Comparison of ENCODE assay signal across 17 cellular contexts in the genomic region with DNA sequence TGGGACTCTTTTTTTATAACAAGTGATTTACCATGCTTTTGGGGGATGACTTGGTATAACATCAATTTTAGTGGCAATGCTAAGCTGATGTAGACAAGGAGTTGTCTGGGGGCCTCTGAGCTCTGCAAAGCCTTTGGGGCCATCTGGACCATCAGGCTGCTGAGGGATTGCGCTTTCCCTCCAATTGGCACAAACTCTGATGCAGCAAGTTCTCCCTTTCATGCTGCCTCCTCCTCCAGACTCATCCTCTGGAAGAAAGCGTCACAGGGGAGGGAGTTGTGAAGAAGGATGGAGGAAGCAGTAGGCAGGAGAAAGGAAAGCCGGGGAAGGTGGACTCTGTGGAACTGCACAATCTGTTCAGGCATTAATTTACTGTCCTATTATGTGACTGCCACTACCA.
DNase-seq lines count a peak whose midpoint lies in the region; ATAC-seq and TF ChIP-seq lines count a peak whose summit lies in the region.
"Had no signal": no experiment of that assay in that cellular context is flagged by ENCODE, and none has a peak within 500 bp of the region (broad histone marks: within the 10 kb centered on the region; RNA-seq: fewer than 3 reads in every experiment).

No MANE protein-coding gene starts in this region.

- H3K4me3 Mint-ChIP-seq in stimulated activated naive CD8-positive, alpha-beta T cell treated with anti-CD3 and anti-CD28 coated beads, Interleukin-15, amount 100 ng/mL, for 72 hours = no peak overlapping the region
- H3K4me3 Mint-ChIP-seq: B cell; CD14-positive monocyte; CD4-positive, alpha-beta T cell; CD8-positive, alpha-beta memory T cell; HFFc6 had no signal

- peak overlapping the region; percentile 20; the same call in 1 of the 2 replicates for H3K27ac ChIP-seq in C4-2B
- H3K27ac ChIP-seq: 22Rv1, BLaER1 had no signal

- DNase-seq in DMS 273 (lab: John Stamatoyannopoulos, UW; ENCODE audit: unreplicated experiment) (peak; percentile 3), DMS 273 treated with DMSO at 0.1 percent for 48 hours (lab: John Stamatoyannopoulos, UW) (no peak), middle frontal gyrus (ENCODE audit: extremely low spot score, low spot score) (peak; percentile 24), activated T-cell treated with anti-CD3 and anti-CD28 coated beads for 4 hours (no peak)
- no peak for DNase-seq in stimulated activated naive CD8-positive, alpha-beta T cell treated with anti-CD3 and anti-CD28 coated beads, Interleukin-15, amount 100 ng/mL, for 72 hours
- DNase-seq: CD4-positive, alpha-beta T cell; CD8-positive, alpha-beta memory T cell; DMS79; EL; GDM1; GOT3; HFFc6 had no signal

- ATAC-seq in stimulated activated naive CD8-positive, alpha-beta T cell treated with anti-CD3 and anti-CD28 coated beads, Interleukin-15, amount 100 ng/mL, for 72 hours = no peak

- H3K27ac Mint-ChIP-seq in stimulated activated naive CD8-positive, alpha-beta T cell treated with anti-CD3 and anti-CD28 coated beads, Interleukin-15, amount 100 ng/mL, for 72 hours = no peak overlapping the region
- H3K27ac Mint-ChIP-seq: B cell; CD4-positive, alpha-beta T cell; CD8-positive, alpha-beta memory T cell; HFFc6 had no signal

- H3K4me1 Mint-ChIP-seq in stimulated activated naive CD8-positive, alpha-beta T cell treated with anti-CD3 and anti-CD28 coated beads, Interleukin-15, amount 100 ng/mL, for 72 hours = no peaks in the 10 kb centered on the region
- H3K4me1 Mint-ChIP-seq: B cell; CD8-positive, alpha-beta memory T cell had no signal

- TF ChIP-seq CTCF in C4-2B (conservative IDR thresholded peaks at IDR 0.05) = no peak

- H3K27me3 Mint-ChIP-seq in stimulated activated naive CD8-positive, alpha-beta T cell treated with anti-CD3 and anti-CD28 coated beads, Interleukin-15, amount 100 ng/mL, for 72 hours = peaks cover 17% of the 10 kb centered on the region
- H3K27me3 Mint-ChIP-seq: B cell had no signal

- H3K9me3 Mint-ChIP-seq in stimulated activated naive CD8-positive, alpha-beta T cell treated with anti-CD3 and anti-CD28 coated beads, Interleukin-15, amount 100 ng/mL, for 72 hours = no peaks in the 10 kb centered on the region
- H3K9me3 Mint-ChIP-seq: CD4-positive, alpha-beta T cell; CD8-positive, alpha-beta memory T cell; HFFc6 had no signal

Comparison
In these comparisons a context has a peak if more than half of its experiments do, and no peak if none do; other contexts are left out.
1. DNase-seq: peak in DMS 273 (single experiment) and middle frontal gyrus (single experiment); none in DMS 273 treated with DMSO at 0.1 percent for 48 hours (single experiment), stimulated activated naive CD8-positive, alpha-beta T cell treated with anti-CD3 and anti-CD28 coated beads, Interleukin-15, amount 100 ng/mL, for 72 hours (0 of 2) and activated T-cell treated with anti-CD3 and anti-CD28 coated beads for 4 hours (single experiment).